Comparison of ENCODE assay signal across 8 cellular contexts in genomic region chr7:128405345-128406146, GRCh38.
DNase-seq lines count a peak whose midpoint lies in the region; ATAC-seq and TF ChIP-seq lines count a peak whose summit lies in the region.

No MANE protein-coding gene starts in this region.

- ATAC-seq in HG02642 (IDR thresholded peaks at IDR 0.05; ENCODE audit: poor library complexity, unreplicated experiment) (peak; percentile 29), GM21423 (IDR thresholded peaks at IDR 0.05; ENCODE audit: unreplicated experiment) (no peak)

- peak overlapping the region; percentile 96 for H3K27ac ChIP-seq in C4-2B

- TF ChIP-seq CTCF in C4-2B (conservative IDR thresholded peaks at IDR 0.05): no peak

- DNase-seq in T follicular helper cell (ENCODE audit: low read depth): peak; percentile 48
- peak; percentile 67 for DNase-seq in astrocyte of the hippocampus (ENCODE audit: low read depth, low spot score)
- DNase-seq in iPS-NIHi11 (ENCODE audit: low spot score): peak; percentile 83
- peak; percentile 60 for DNase-seq in stimulated activated CD4-positive, alpha-beta T cell treated with anti-CD3 and anti-CD28 coated beads, Interleukin-2, amount 100 ng/mL, for 4 hours (ENCODE audit: low read depth)
- DNase-seq in SW480 (ENCODE audit: low spot score): no peak
